In the genomic region with DNA sequence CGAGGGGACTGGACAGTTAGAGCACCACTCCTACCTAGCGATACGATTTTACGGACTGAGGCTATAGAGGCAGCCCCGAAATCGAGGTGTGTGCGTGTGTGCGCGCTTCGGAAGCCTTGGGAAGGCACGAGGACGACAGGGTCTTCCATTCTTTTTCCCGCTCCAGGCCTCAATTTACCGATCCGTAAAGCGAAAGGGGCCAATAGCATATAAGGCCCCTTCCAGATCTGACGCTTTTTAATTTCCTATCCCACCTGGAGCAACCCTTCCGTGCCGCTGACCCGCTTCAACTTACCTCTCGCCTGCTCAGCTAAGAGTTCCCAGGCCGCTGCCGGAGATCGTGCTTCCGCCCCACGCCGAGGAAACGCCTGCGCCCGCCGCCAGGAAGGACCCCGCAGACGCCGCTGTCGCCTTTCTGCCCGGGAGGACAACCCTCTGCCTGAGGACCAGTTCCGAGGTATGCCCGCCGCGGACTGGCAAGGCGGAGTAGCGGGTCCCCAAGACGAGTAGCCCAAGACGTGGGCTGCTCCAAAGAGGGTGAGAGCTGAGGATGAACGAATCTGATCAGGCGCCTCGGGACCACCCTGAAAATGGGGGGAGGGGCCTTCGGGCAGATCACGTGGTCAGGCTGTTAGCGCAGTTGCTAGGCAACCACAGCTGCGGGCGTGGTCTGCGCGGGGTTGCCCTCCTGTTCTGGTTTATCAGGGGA, we compare ENCODE assay signal across 1 cellular context.
TF ChIP-seq lines count a peak whose summit lies in the region.

EFTUD2 (minus strand) TSS at position 372 of the 709 bp plus-strand sequence. CDS start 4,924 bp downstream, outside the sequence.

TF ChIP-seq in HepG2, 621 proteins besides CTCF, POLR2A, EP300 and RAD21 (continued from another document and continues in another):
- TF ChIP-seq ZNF337 (CRISPR knock-in tag; IDR thresholded peaks at IDR 0.05; ENCODE audit: borderline replicate concordance, low read depth): no peak; the same call in 1 of the 2 replicates
- TF ChIP-seq ZNF577 (CRISPR knock-in tag; IDR thresholded peaks at IDR 0.05; ENCODE audit: borderline replicate concordance, low read depth): no peak
- peak; percentile 84; the same call in 1 of the 2 replicates for TF ChIP-seq ZSCAN9 (CRISPR knock-in tag; IDR thresholded peaks at IDR 0.05; ENCODE audit: borderline replicate concordance)
- TF ChIP-seq ERF (CRISPR knock-in tag; IDR thresholded peaks at IDR 0.05): peak; percentile 94
- TF ChIP-seq ZNF609 (CRISPR knock-in tag; IDR thresholded peaks at IDR 0.05; ENCODE audit: borderline replicate concordance): peak; percentile 55
- no peak for TF ChIP-seq ZNF382 (CRISPR knock-in tag; IDR thresholded peaks at IDR 0.05; ENCODE audit: borderline replicate concordance)
- TF ChIP-seq MTERF4 (CRISPR knock-in tag; IDR thresholded peaks at IDR 0.05): peak; percentile 95; the same call in 1 of the 2 replicates
- TF ChIP-seq ZNF343 (CRISPR knock-in tag; IDR thresholded peaks at IDR 0.05): peak; percentile 85; the same call in 1 of the 2 replicates
- TF ChIP-seq SP1 (IDR thresholded peaks at IDR 0.05): no peak
- peak; percentile 86; the same call in 1 of the 2 replicates for TF ChIP-seq SP1 (CRISPR knock-in tag; IDR thresholded peaks at IDR 0.05)
- TF ChIP-seq CBX5 (CRISPR knock-in tag; IDR thresholded peaks at IDR 0.05; ENCODE audit: borderline replicate concordance): peak; percentile 95
- peak; percentile 59; the same call in 1 of the 2 replicates for TF ChIP-seq MLX (CRISPR knock-in tag; IDR thresholded peaks at IDR 0.05)
- peak; percentile 68; the same call in 1 of the 2 replicates for TF ChIP-seq EED (CRISPR knock-in tag; IDR thresholded peaks at IDR 0.05)
- TF ChIP-seq SALL2 (CRISPR knock-in tag; IDR thresholded peaks at IDR 0.05): peak; percentile 96; the same call in 1 of the 2 replicates
- TF ChIP-seq MTA1 (CRISPR knock-in tag; IDR thresholded peaks at IDR 0.05; ENCODE audit: borderline replicate concordance): peak; percentile 86; the same call in 1 of the 2 replicates
- TF ChIP-seq YEATS4 (CRISPR knock-in tag; IDR thresholded peaks at IDR 0.05; ENCODE audit: borderline replicate concordance): peak; percentile 97
- no peak for TF ChIP-seq MAFG (CRISPR knock-in tag; IDR thresholded peaks at IDR 0.05)
- peak; percentile 58; the same call in 1 of the 2 replicates for TF ChIP-seq SOX13 (IDR thresholded peaks at IDR 0.05)
- peak in 1 of 2 experiments; percentile 63; a peak in 1 of 4 replicates for TF ChIP-seq SOX13 (CRISPR knock-in tag; conservative IDR thresholded peaks at IDR 0.05 in 1 of 2, IDR thresholded peaks at IDR 0.05 in 1 of 2)
- peak; percentile 100 for TF ChIP-seq ZNF350 (CRISPR knock-in tag; IDR thresholded peaks at IDR 0.05; ENCODE audit: borderline replicate concordance, low read depth)
- TF ChIP-seq KAT7 (CRISPR knock-in tag; IDR thresholded peaks at IDR 0.05; ENCODE audit: borderline replicate concordance): peak; percentile 99
- TF ChIP-seq NFE2 (CRISPR knock-in tag; IDR thresholded peaks at IDR 0.05): no peak
- peak; percentile 93 for TF ChIP-seq ZSCAN5A (CRISPR knock-in tag; IDR thresholded peaks at IDR 0.05; ENCODE audit: borderline replicate concordance)
- TF ChIP-seq ZBTB7A (CRISPR knock-in tag; IDR thresholded peaks at IDR 0.05): peak; percentile 69; the same call in 1 of the 2 replicates
- TF ChIP-seq ZNF138 (CRISPR knock-in tag; IDR thresholded peaks at IDR 0.05; ENCODE audit: low read depth): no peak; the same call in 1 of the 2 replicates
- peak; percentile 58; the same call in 1 of the 2 replicates for TF ChIP-seq SNAPC5 (CRISPR knock-in tag; IDR thresholded peaks at IDR 0.05; ENCODE audit: borderline replicate concordance)
- TF ChIP-seq RBAK (CRISPR knock-in tag; IDR thresholded peaks at IDR 0.05): no peak
- TF ChIP-seq SMAD9 (CRISPR knock-in tag; IDR thresholded peaks at IDR 0.05): 0 out of 2 replicates have a peak, but pooled peaks have one; percentile 14
- peak; percentile 97 for TF ChIP-seq ZNF230 (CRISPR knock-in tag; IDR thresholded peaks at IDR 0.05)
- TF ChIP-seq ZBTB25 (CRISPR knock-in tag; IDR thresholded peaks at IDR 0.05): peak; percentile 98
- no peak for TF ChIP-seq ZNF672 (CRISPR knock-in tag; IDR thresholded peaks at IDR 0.05)
- no peak for TF ChIP-seq GATA4 (IDR thresholded peaks at IDR 0.05; ENCODE audit: borderline replicate concordance, low read depth)
- TF ChIP-seq MIXL1 (CRISPR knock-in tag; IDR thresholded peaks at IDR 0.05): peak; percentile 90
- no peak for TF ChIP-seq CCAR2 (optimal IDR thresholded peaks at IDR 0.05; ENCODE audit: low read depth, low read length)
- peak; percentile 75 for TF ChIP-seq SIX4 (CRISPR knock-in tag; IDR thresholded peaks at IDR 0.05)
- TF ChIP-seq TBX2 (CRISPR knock-in tag; IDR thresholded peaks at IDR 0.05; ENCODE audit: borderline replicate concordance): peak; percentile 92
- TF ChIP-seq NONO (IDR thresholded peaks at IDR 0.05): no peak
- TF ChIP-seq NONO (CRISPR knock-in tag; conservative IDR thresholded peaks at IDR 0.05): peak; percentile 100
- TF ChIP-seq ZNF563 (CRISPR knock-in tag; IDR thresholded peaks at IDR 0.05): peak; percentile 94; the same call in 1 of the 2 replicates
- TF ChIP-seq PAX8 (CRISPR knock-in tag; IDR thresholded peaks at IDR 0.05; ENCODE audit: borderline replicate concordance): peak; percentile 81
- TF ChIP-seq CHD4 (IDR thresholded peaks at IDR 0.05; ENCODE audit: borderline replicate concordance, low read length): no peak
- no peak for TF ChIP-seq NPAS2 (CRISPR knock-in tag; IDR thresholded peaks at IDR 0.05; ENCODE audit: borderline replicate concordance)
- no peak for TF ChIP-seq ZFP82 (CRISPR knock-in tag; IDR thresholded peaks at IDR 0.05; ENCODE audit: borderline replicate concordance)
- TF ChIP-seq ZNF326 (CRISPR knock-in tag; IDR thresholded peaks at IDR 0.05; ENCODE audit: borderline replicate concordance): no peak
- TF ChIP-seq, protein P1, sequence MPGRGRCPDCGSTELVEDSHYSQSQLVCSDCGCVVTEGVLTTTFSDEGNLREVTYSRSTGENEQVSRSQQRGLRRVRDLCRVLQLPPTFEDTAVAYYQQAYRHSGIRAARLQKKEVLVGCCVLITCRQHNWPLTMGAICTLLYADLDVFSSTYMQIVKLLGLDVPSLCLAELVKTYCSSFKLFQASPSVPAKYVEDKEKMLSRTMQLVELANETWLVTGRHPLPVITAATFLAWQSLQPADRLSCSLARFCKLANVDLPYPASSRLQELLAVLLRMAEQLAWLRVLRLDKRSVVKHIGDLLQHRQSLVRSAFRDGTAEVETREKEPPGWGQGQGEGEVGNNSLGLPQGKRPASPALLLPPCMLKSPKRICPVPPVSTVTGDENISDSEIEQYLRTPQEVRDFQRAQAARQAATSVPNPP (CRISPR knock-in tag; IDR thresholded peaks at IDR 0.05): peak; percentile 90; the same call in 1 of the 2 replicates
- TF ChIP-seq MED8 (CRISPR knock-in tag; IDR thresholded peaks at IDR 0.05; ENCODE audit: insufficient replicate concordance): no peak
- peak; percentile 75; the same call in 1 of the 2 replicates for TF ChIP-seq TP53 (CRISPR knock-in tag; conservative IDR thresholded peaks at IDR 0.05)
- TF ChIP-seq FOXK1 (CRISPR knock-in tag; IDR thresholded peaks at IDR 0.05; ENCODE audit: borderline replicate concordance, low read depth): peak; percentile 99
- TF ChIP-seq TSC22D2 (CRISPR knock-in tag; IDR thresholded peaks at IDR 0.05; ENCODE audit: borderline replicate concordance): peak; percentile 82
- 0 out of 2 replicates have a peak, but pooled peaks have one; percentile 21 for TF ChIP-seq ZNF597 (CRISPR knock-in tag; IDR thresholded peaks at IDR 0.05)
- TF ChIP-seq ISX (CRISPR knock-in tag; conservative IDR thresholded peaks at IDR 0.05): peak; percentile 95
- TF ChIP-seq ATF1 (CRISPR knock-in tag; IDR thresholded peaks at IDR 0.05): peak; percentile 96
- peak; percentile 91; the same call in 1 of the 2 replicates for TF ChIP-seq DMTF1 (CRISPR knock-in tag; IDR thresholded peaks at IDR 0.05)
- TF ChIP-seq RXRA (CRISPR knock-in tag; IDR thresholded peaks at IDR 0.05): peak; percentile 92
